11 cellular contexts compared by ENCODE assay signal in genomic region chr13:39451301-39451700, GRCh38.
A peak's percentile ranks its signal among the peaks of the same experiment; 100 is the strongest.
DNase-seq lines count a peak whose midpoint lies in the region; ATAC-seq and TF ChIP-seq lines count a peak whose summit lies in the region.
"Had no signal": no experiment of that assay in that cellular context is flagged by ENCODE, and none has a peak within 500 bp of the region (broad histone marks: within the 10 kb centered on the region; RNA-seq: fewer than 3 reads in every experiment).

No MANE protein-coding gene starts in this region.

- DNase-seq in GM06990 (ENCODE audit: extremely low read depth, insufficient read length) (peak; percentile 3), NCI-H1694 (lab: John Stamatoyannopoulos, UW) (peak; percentile 20), body of pancreas (peak in 1 of 4 donors; percentile 30), osteocyte (ENCODE audit: extremely low spot score, unreplicated experiment) (no peak), GDM1 (lab: John Stamatoyannopoulos, UW) (no peak), HFFc6 (no peak)
- no peak for DNase-seq in CD4-positive, alpha-beta T cell
- DNase-seq: activated CD4-positive, alpha-beta memory T cell treated with anti-CD3 and anti-CD28 coated beads for 36 hours; effector CD4-positive, alpha-beta T cell; NCI-H510A treated with DMSO at 0.1 percent for 48 hours had no signal

- H3K4me1 Mint-ChIP-seq in osteocyte (ENCODE audit: unreplicated experiment) (peaks cover 37% of the 10 kb centered on the region), HFFc6 (ENCODE audit: low read depth) (peaks cover 32% of the 10 kb centered on the region)
- no peaks in the 10 kb centered on the region for H3K4me1 Mint-ChIP-seq in CD4-positive, alpha-beta T cell (ENCODE audit: low read depth)

- H3K4me3 Mint-ChIP-seq in osteocyte (ENCODE audit: unreplicated experiment) (no peak overlapping the region), HFFc6 (no peak overlapping the region)
- H3K4me3 Mint-ChIP-seq in CD4-positive, alpha-beta T cell = no peak overlapping the region
- H3K4me3 Mint-ChIP-seq: activated CD4-positive, alpha-beta memory T cell treated with anti-CD3 and anti-CD28 coated beads for 36 hours had no signal

- H3K27me3 Mint-ChIP-seq in osteocyte (ENCODE audit: unreplicated experiment) (no peaks in the 10 kb centered on the region), HFFc6 (ENCODE audit: insufficient read depth) (no peaks in the 10 kb centered on the region; the same call in 1 of the 2 replicates)
- H3K27me3 Mint-ChIP-seq in CD4-positive, alpha-beta T cell = peaks cover 45% of the 10 kb centered on the region

- H3K4me3 ChIP-seq in GM06990 (replicated peaks; ENCODE audit: low read depth, low read length) = no peak overlapping the region
- H3K4me3 ChIP-seq in body of pancreas = no peak overlapping the region

- H3K4me1 ChIP-seq in body of pancreas = peaks cover 17% of the 10 kb centered on the region

- ATAC-seq in body of pancreas (peak; percentile 60), HG03175 (IDR thresholded peaks at IDR 0.05; ENCODE audit: unreplicated experiment) (no peak)
- no peak for ATAC-seq in CD4-positive, alpha-beta T cell (ENCODE audit: poor library complexity)

- POLR2A ChIA-PET in CD4-positive, alpha-beta T cell (lab: Charles Lee) = no interaction called here

- H3K27ac Mint-ChIP-seq in osteocyte (ENCODE audit: unreplicated experiment) = peak overlapping the region; percentile 94
- H3K27ac Mint-ChIP-seq in CD4-positive, alpha-beta T cell = no peak overlapping the region
- no peak overlapping the region for H3K27ac Mint-ChIP-seq in HFFc6
- H3K27ac Mint-ChIP-seq: activated CD4-positive, alpha-beta memory T cell treated with anti-CD3 and anti-CD28 coated beads for 36 hours had no signal

- H3K27me3 ChIP-seq in GM06990 (replicated peaks; ENCODE audit: control insufficient read depth, insufficient read depth, low read length) (no peaks in the 10 kb centered on the region), body of pancreas (no peaks in the 10 kb centered on the region)
- peaks cover 8% of the 10 kb centered on the region for H3K27me3 ChIP-seq in CD4-positive, alpha-beta T cell (ENCODE audit: control insufficient read depth, insufficient read depth, low read length)

- TF ChIP-seq CTCF in GM06990 (IDR thresholded peaks at IDR 0.05; ENCODE audit: insufficient read depth, low read length, poor library complexity, severe bottlenecking) = no peak
- TF ChIP-seq CTCF in body of pancreas (IDR thresholded peaks at IDR 0.05) = no peak
- TF ChIP-seq CTCF in osteocyte (IDR thresholded peaks at IDR 0.05) = no peak
- no peak for TF ChIP-seq CTCF in CD4-positive, alpha-beta T cell (IDR thresholded peaks at IDR 0.05)
- no peak for TF ChIP-seq CTCF in HFFc6 (IDR thresholded peaks at IDR 0.05)

- no peak for TF ChIP-seq POLR2A in body of pancreas (IDR thresholded peaks at IDR 0.05)

- no peaks in the 10 kb centered on the region for H3K9me3 Mint-ChIP-seq in osteocyte (ENCODE audit: unreplicated experiment)
- no peaks in the 10 kb centered on the region for H3K9me3 Mint-ChIP-seq in CD4-positive, alpha-beta T cell
- no peaks in the 10 kb centered on the region for H3K9me3 Mint-ChIP-seq in HFFc6
- H3K9me3 Mint-ChIP-seq: activated CD4-positive, alpha-beta memory T cell treated with anti-CD3 and anti-CD28 coated beads for 36 hours had no signal

- intact Hi-C loops in body of pancreas (cut with DNase I) = no loop called here
- intact Hi-C loops in CD4-positive, alpha-beta T cell (cut with DNase I, micrococcal nuclease) = no loop called here

- 0 to 10% methylated on average over 1 of the region's 1 CpG for WGBS in body of pancreas, 2 donors

- H3K9me3 ChIP-seq in body of pancreas = no peaks in the 10 kb centered on the region
- H3K9me3 ChIP-seq in CD4-positive, alpha-beta T cell (ENCODE audit: control insufficient read depth, low read length) = no peaks in the 10 kb centered on the region

- H3K27ac ChIP-seq in body of pancreas = peak overlapping the region in 2 of 4 donors; percentile 10 to 43
- no peak overlapping the region for H3K27ac ChIP-seq in CD4-positive, alpha-beta T cell (ENCODE audit: low read depth, low read length)

- H3K36me3 Mint-ChIP-seq in osteocyte (ENCODE audit: unreplicated experiment) (no peaks in the 10 kb centered on the region), HFFc6 (ENCODE audit: low read depth) (no peaks in the 10 kb centered on the region)
- H3K36me3 Mint-ChIP-seq in CD4-positive, alpha-beta T cell (ENCODE audit: low read depth) = no peaks in the 10 kb centered on the region
- H3K36me3 Mint-ChIP-seq: activated CD4-positive, alpha-beta memory T cell treated with anti-CD3 and anti-CD28 coated beads for 36 hours had no signal

- H3K36me3 ChIP-seq in GM06990 (ENCODE audit: control insufficient read depth, insufficient read depth, low read length) = no peaks in the 10 kb centered on the region
- H3K36me3 ChIP-seq in body of pancreas (replicated peaks in 1 of 2; ENCODE audit: insufficient read depth in 1 of 2, low read depth in 2 of 2) = no peaks in the 10 kb centered on the region

- CTCF ChIA-PET in CD4-positive, alpha-beta T cell (lab: Charles Lee) = no interaction called here

Comparison
In these comparisons a context has a peak if more than half of its experiments do, and no peak if none do; other contexts are left out.
1. DNase-seq: peak in GM06990 (single experiment) and NCI-H1694 (single experiment); none in osteocyte (single experiment), CD4-positive, alpha-beta T cell (0 of 10), GDM1 (single experiment) and HFFc6 (single experiment).